In genomic region chr5:95781101-95781583, GRCh38 we compare ENCODE assay signal across 8 cellular contexts. TPM values are rescaled to one million over a fixed set of nuclear protein-coding genes. Genes with fewer than 3 reads are reported as not detected.
DNase-seq lines count a peak whose midpoint lies in the region; ATAC-seq and TF ChIP-seq lines count a peak whose summit lies in the region.

No MANE protein-coding gene starts in this region.

- peak; percentile 90 for ATAC-seq in GM21390 (IDR thresholded peaks at IDR 0.05; ENCODE audit: unreplicated experiment)
- ATAC-seq in activated T-cell treated with anti-CD3 and anti-CD28 coated beads, Interleukin-2, amount 50 U/mL, for 72 hours (replicated peaks in 1 of 2): peak; percentile 88 to 97

- peaks cover 0 to 15% (median 0%) of the 10 kb centered on the region in 3 donors for H3K36me3 ChIP-seq in Peyer's patch
- H3K36me3 ChIP-seq in neural cell (ENCODE audit: insufficient read depth, low read length): peaks cover 4% of the 10 kb centered on the region

- DNase-seq in DMS114 treated with DMSO at 0.1 percent for 48 hours (lab: John Stamatoyannopoulos, UW; ENCODE audit: unreplicated experiment): peak; percentile 88
- peak; percentile 92 for DNase-seq in HT-29 (ENCODE audit: low spot score)
- peak; percentile 75 to 94 (median 83) for DNase-seq in Peyer's patch
- peak; percentile 70 to 72 for DNase-seq in activated T-cell treated with anti-CD3 and anti-CD28 coated beads, Interleukin-2, amount 50 U/mL, for 72 hours
- peak; percentile 91 for DNase-seq in fibroblast of the aortic adventitia (ENCODE audit: low read depth)
- DNase-seq in stimulated activated naive CD4-positive, alpha-beta T cell treated with Interleukin-2 at 50 U/mL for 16 hours (lab: John Stamatoyannopoulos, UW): peak; percentile 67

- TF ChIP-seq CTCF in Peyer's patch (IDR thresholded peaks at IDR 0.05): peak; percentile 67 to 97 (median 93)
- peak; percentile 82 for TF ChIP-seq CTCF in fibroblast of the aortic adventitia (IDR thresholded peaks at IDR 0.05; ENCODE audit: insufficient read depth, low read length)
- TF ChIP-seq CTCF in neural cell (IDR thresholded peaks at IDR 0.05; ENCODE audit: poor library complexity, severe bottlenecking): peak; percentile 75

- H3K27ac Mint-ChIP-seq in activated T-cell treated with anti-CD3 and anti-CD28 coated beads, Interleukin-2, amount 50 U/mL, for 72 hours: peak overlapping the region; percentile 90

- peak overlapping the region; percentile 69 to 78 for H3K4me3 Mint-ChIP-seq in activated T-cell treated with anti-CD3 and anti-CD28 coated beads, Interleukin-2, amount 50 U/mL, for 72 hours

- no peak overlapping the region for H3K4me2 ChIP-seq in neural cell (ENCODE audit: low read length)

- H3K4me1 ChIP-seq in Peyer's patch: no peaks in the 10 kb centered on the region

- H4K20me1 ChIP-seq in neural cell (ENCODE audit: insufficient read depth): no peaks in the 10 kb centered on the region

- no peaks in the 10 kb centered on the region for H3K79me2 ChIP-seq in neural cell (replicated peaks; ENCODE audit: insufficient read depth, low read length)

- H3K9me2 ChIP-seq in neural cell (ENCODE audit: insufficient read depth, low read length): no peaks in the 10 kb centered on the region

- H3K9me3 Mint-ChIP-seq in activated T-cell treated with anti-CD3 and anti-CD28 coated beads, Interleukin-2, amount 50 U/mL, for 72 hours: no peaks in the 10 kb centered on the region

- H3K9me3 ChIP-seq in Peyer's patch (no peaks in the 10 kb centered on the region), neural cell (ENCODE audit: low read length) (no peaks in the 10 kb centered on the region)

- H3K9ac ChIP-seq in neural cell (ENCODE audit: low read length): no peak overlapping the region

- H3K27me3 ChIP-seq in Peyer's patch (no peaks in the 10 kb centered on the region), neural cell (ENCODE audit: insufficient read depth, low read depth, low read length) (no peaks in the 10 kb centered on the region)

- peak; percentile 65 for TF ChIP-seq RAD21 in neural cell (conservative IDR thresholded peaks at IDR 0.05)

- no peak for TF ChIP-seq POLR2A in Peyer's patch (IDR thresholded peaks at IDR 0.05)

- H3K27ac ChIP-seq in Peyer's patch (peak overlapping the region in 3 of 4 donors; percentile 16 to 70 (median 40)), neural cell (ENCODE audit: low read length) (no peak overlapping the region)

- no peaks in the 10 kb centered on the region for H3F3A ChIP-seq in neural cell (ENCODE audit: insufficient read depth, low read length, poor library complexity, severe bottlenecking)

- no peak overlapping the region for H2AFZ ChIP-seq in neural cell (ENCODE audit: low read depth, low read length)

- H3K4me3 ChIP-seq in Peyer's patch: no peak overlapping the region
- no peak overlapping the region for H3K4me3 ChIP-seq in fibroblast of the aortic adventitia (ENCODE audit: low read depth, low read length)
- no peak overlapping the region for H3K4me3 ChIP-seq in neural cell (ENCODE audit: low read length)

- H3K27me3 Mint-ChIP-seq in activated T-cell treated with anti-CD3 and anti-CD28 coated beads, Interleukin-2, amount 50 U/mL, for 72 hours (ENCODE audit: low read depth): no peaks in the 10 kb centered on the region

- H3K4me1 Mint-ChIP-seq in activated T-cell treated with anti-CD3 and anti-CD28 coated beads, Interleukin-2, amount 50 U/mL, for 72 hours (ENCODE audit: low read depth): peaks cover 12% of the 10 kb centered on the region

- TF ChIP-seq EP300 in neural cell (conservative IDR thresholded peaks at IDR 0.05; ENCODE audit: poor library complexity, severe bottlenecking): no peak

- no peaks in the 10 kb centered on the region for H3K36me3 Mint-ChIP-seq in activated T-cell treated with anti-CD3 and anti-CD28 coated beads, Interleukin-2, amount 50 U/mL, for 72 hours (ENCODE audit: insufficient read depth in 2 of 2)

TF ChIP-seq in neural cell, 6 proteins besides CTCF, POLR2A, EP300 and RAD21:
- TF ChIP-seq REST (IDR thresholded peaks at IDR 0.05; ENCODE audit: borderline replicate concordance) (no peak), SMC3 (conservative IDR thresholded peaks at IDR 0.05; ENCODE audit: poor library complexity) (peak; percentile 76)

RNA-seq across cellular contexts. Expression of gene GLRX, which starts 41.4 kb away (rescaled TPM):
- total RNA-seq in HT-29 (2014; rRNA removed; shearing (Covaris generic)): 6.5 and 7.0 TPM in 2 replicates
- 100 to 1,000 TPM; 126 to 311 (median 181) TPM for total RNA-seq in Peyer's patch
- 10 to 100 TPM; 19.1 to 23.4 TPM for total RNA-seq in activated T-cell treated with anti-CD3 and anti-CD28 coated beads, Interleukin-2, amount 50 U/mL, for 72 hours
- total RNA-seq in fibroblast of the aortic adventitia (ENCODE audit: low replicate concordance): 13.3 and 31.6 TPM in 2 replicates
- polyA plus RNA-seq in neural cell: 50.9 and 54.0 TPM in 2 replicates
- polyA minus RNA-seq in neural cell: 14.9 and 24.2 TPM in 2 replicates

RNA-seq across cellular contexts. Expression of gene RHOBTB3, which starts 50.0 kb away (rescaled TPM):
- total RNA-seq in HT-29 (2014; rRNA removed; shearing (Covaris generic)): 69.3 and 72.5 TPM in 2 replicates
- total RNA-seq in Peyer's patch (10 to 100 TPM; 40.1 to 95.7 (median 71.0) TPM), fibroblast of the aortic adventitia (ENCODE audit: low replicate concordance) (82.2 and 86.9 TPM in 2 replicates)
- total RNA-seq in activated T-cell treated with anti-CD3 and anti-CD28 coated beads, Interleukin-2, amount 50 U/mL, for 72 hours: 1 to 10 TPM; 1.3 to 5.2 TPM
- polyA plus RNA-seq in neural cell: 79.0 and 99.4 TPM in 2 replicates
- 129 and 134 TPM in 2 replicates for polyA minus RNA-seq in neural cell

Comparison
In these comparisons a context has a peak if more than half of its experiments do, and no peak if none do; other contexts are left out.
1. RNA of gene RHOBTB3, which starts 50.0 kb away (total RNA-seq): 40.1 to 95.7 TPM in Peyer's patch, 82.2 to 86.9 TPM in fibroblast of the aortic adventitia and 69.3 to 72.5 TPM in HT-29; 1.3 to 5.2 TPM in activated T-cell treated with anti-CD3 and anti-CD28 coated beads, Interleukin-2, amount 50 U/mL, for 72 hours; every median in the first group is over 4 times any median in the second.
2. Peak in every context shown above with its lines, with median percentiles within 50 percentile points of each other: DNase-seq and CTCF ChIP-seq.